ENCODE assay signal across 21 cellular contexts in the genomic region with DNA sequence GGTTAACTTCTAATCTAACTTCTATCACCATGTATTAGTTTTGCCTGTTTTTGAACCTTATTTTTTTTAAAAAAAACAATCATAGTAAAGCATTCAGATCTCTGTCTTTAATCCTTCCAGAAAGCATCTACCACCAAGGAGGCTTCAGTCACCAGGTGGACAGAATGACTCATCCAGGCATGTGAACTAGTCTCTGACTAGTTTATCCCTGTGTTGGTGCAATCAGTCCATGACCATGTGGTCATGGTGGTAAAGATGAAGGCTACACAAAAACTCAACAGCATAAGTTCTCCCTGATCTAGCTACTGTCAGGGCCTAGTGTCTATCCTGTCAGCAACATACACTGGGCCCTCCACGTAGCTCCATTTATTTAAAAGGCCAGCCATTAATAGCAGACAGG.
"Had no signal": no experiment of that assay in that cellular context is flagged by ENCODE, and none has a peak within 500 bp of the region (broad histone marks: within the 10 kb centered on the region; RNA-seq: fewer than 3 reads in every experiment).

No MANE protein-coding gene starts in this region.

- DNase-seq: activated CD4-positive, CD25-positive, alpha-beta regulatory T cell treated with anti-CD3 and anti-CD28 coated beads, Interleukin-2, amount 50 U/mL, for 72 hours; activated T-cell treated with anti-CD3 and anti-CD28 coated beads for 4 hours; amygdala; body of pancreas; central memory CD4-positive, alpha-beta T cell; colonic mucosa; endodermal cell; erythroblast; heart left ventricle; left ventricle myocardium inferior; right lobe of liver; stimulated activated CD4-positive, alpha-beta T cell treated with anti-CD3 and anti-CD28 coated beads, Interleukin-4, amount 100 ng/mL, for 4 hours; stimulated activated naive B cell treated with anti-CD40 and anti-IgM and Interleukin-4, amounts not matched to agents 10 μg/mL and 1 μg/mL and 100 μg/mL, for 72 hours had no signal

- H3K4me1 Mint-ChIP-seq: memory B cell; stimulated activated naive B cell treated with anti-CD40 and anti-IgM and Interleukin-4, amounts not matched to agents 10 μg/mL and 1 μg/mL and 100 μg/mL, for 72 hours had no signal

- ATAC-seq: body of pancreas; heart left ventricle; natural killer cell treated with Interleukin-12 subunit alpha and Interleukin-12 subunit beta and Interleukin-15 and Interleukin-18, amount 100 ng/mL, for 72 hours; right lobe of liver; stimulated activated naive B cell treated with anti-CD40 and anti-IgM and Interleukin-4, amounts not matched to agents 10 μg/mL and 1 μg/mL and 100 μg/mL, for 72 hours had no signal

- H3K27ac ChIP-seq: body of pancreas, colonic mucosa, heart left ventricle, left ventricle myocardium inferior, neutrophil, parathyroid adenoma, right lobe of liver had no signal

- H3K27ac Mint-ChIP-seq: activated naive CD8-positive, alpha-beta T cell; endodermal cell; memory B cell; natural killer cell treated with Interleukin-12 subunit alpha and Interleukin-12 subunit beta and Interleukin-15 and Interleukin-18, amount 100 ng/mL, for 72 hours; stimulated activated naive B cell treated with anti-CD40 and anti-IgM and Interleukin-4, amounts not matched to agents 10 μg/mL and 1 μg/mL and 100 μg/mL, for 72 hours; T-helper 1 cell treated with Interleukin-12 subunit alpha and Interleukin-12 subunit beta and Interleukin-4 antibody, amounts not matched to agents 30 μg/mL and 1 μg/mL, for 36 hours had no signal

- H3K4me2 ChIP-seq: smooth muscle cell had no signal

- H3K4me3 Mint-ChIP-seq: activated naive CD8-positive, alpha-beta T cell; endodermal cell; memory B cell; natural killer cell treated with Interleukin-12 subunit alpha and Interleukin-12 subunit beta and Interleukin-15 and Interleukin-18, amount 100 ng/mL, for 72 hours; stimulated activated naive B cell treated with anti-CD40 and anti-IgM and Interleukin-4, amounts not matched to agents 10 μg/mL and 1 μg/mL and 100 μg/mL, for 72 hours; T-helper 1 cell treated with Interleukin-12 subunit alpha and Interleukin-12 subunit beta and Interleukin-4 antibody, amounts not matched to agents 30 μg/mL and 1 μg/mL, for 36 hours had no signal

- H2AFZ ChIP-seq: parathyroid adenoma had no signal

- H3K9me3 Mint-ChIP-seq: endodermal cell had no signal

- H3K4me1 ChIP-seq: body of pancreas, colonic mucosa, parathyroid adenoma had no signal

- FAIRE-seq: frontal cortex had no signal

- H3K27me3 ChIP-seq: body of pancreas, colonic mucosa, heart left ventricle, neutrophil, right lobe of liver had no signal

- H3K36me3 ChIP-seq: colonic mucosa, heart left ventricle, left ventricle myocardium inferior, neutrophil, right lobe of liver had no signal

- H3K79me2 ChIP-seq: parathyroid adenoma had no signal

- H3K9me3 ChIP-seq: body of pancreas, colonic mucosa, heart left ventricle, left ventricle myocardium inferior, neutrophil, right lobe of liver had no signal

- H3K4me3 ChIP-seq: body of pancreas, colonic mucosa, heart left ventricle, left ventricle myocardium inferior, right lobe of liver, smooth muscle cell had no signal

- H3K36me3 Mint-ChIP-seq: activated naive CD8-positive, alpha-beta T cell; memory B cell; natural killer cell treated with Interleukin-12 subunit alpha and Interleukin-12 subunit beta and Interleukin-15 and Interleukin-18, amount 100 ng/mL, for 72 hours; stimulated activated naive B cell treated with anti-CD40 and anti-IgM and Interleukin-4, amounts not matched to agents 10 μg/mL and 1 μg/mL and 100 μg/mL, for 72 hours had no signal

- H3K27me3 Mint-ChIP-seq: memory B cell; stimulated activated naive B cell treated with anti-CD40 and anti-IgM and Interleukin-4, amounts not matched to agents 10 μg/mL and 1 μg/mL and 100 μg/mL, for 72 hours had no signal
